ENCODE assay signal across 1 cellular context in the genomic region with DNA sequence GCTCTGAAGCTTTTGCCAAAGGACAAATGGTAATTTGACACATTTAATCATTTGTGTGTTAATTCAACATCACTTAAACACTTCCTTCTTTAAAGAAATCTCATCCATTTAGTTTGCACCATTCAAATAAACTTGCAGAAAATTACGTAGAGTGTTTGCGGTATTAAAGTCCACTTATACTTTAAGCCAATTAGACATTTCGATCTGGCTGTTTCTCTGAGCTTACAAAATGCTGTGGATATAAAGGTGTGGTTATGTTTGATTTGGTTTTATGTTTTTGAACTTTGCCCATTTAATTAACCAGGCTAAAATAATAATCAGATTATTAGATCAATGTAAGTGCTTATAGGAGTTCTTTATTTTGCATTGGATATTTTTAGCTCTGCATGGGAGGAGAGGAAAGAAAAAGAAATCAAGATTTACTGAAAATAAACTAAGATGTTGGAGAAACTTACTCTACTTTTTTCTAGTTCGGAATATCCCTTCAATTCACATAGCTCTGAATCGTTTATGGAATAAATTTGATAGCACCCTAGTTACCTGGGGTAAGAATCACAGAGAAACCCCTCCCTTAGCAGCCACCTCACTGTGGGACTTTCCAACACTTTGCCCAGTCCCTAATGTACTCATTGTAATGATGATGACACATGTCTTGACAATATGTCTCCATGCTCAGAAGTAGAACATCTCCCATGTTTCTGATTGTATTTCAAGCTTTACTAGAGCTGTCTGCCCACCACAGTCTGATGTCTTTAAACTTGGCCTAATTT.
TF ChIP-seq lines count a peak whose summit lies in the region.

No MANE protein-coding gene starts in this region.

TF ChIP-seq in GM12878, 131 proteins besides CTCF, POLR2A, EP300 and RAD21 (continued from another document):
- TF ChIP-seq PKNOX1 (IDR thresholded peaks at IDR 0.05) (no peak), ZNF217 (IDR thresholded peaks at IDR 0.05) (no peak), CHD1 (IDR thresholded peaks at IDR 0.05; ENCODE audit: low read depth, low read length) (no peak), CBFB (IDR thresholded peaks at IDR 0.05; ENCODE audit: low read depth) (no peak), POLR2AphosphoS2 (IDR thresholded peaks at IDR 0.05; ENCODE audit: low read depth, low read length) (no peak), SPI1 (IDR thresholded peaks at IDR 0.05; ENCODE audit: borderline replicate concordance, insufficient read depth, low read depth, low read length) (no peak), FOXK2 (IDR thresholded peaks at IDR 0.05) (no peak), BRCA1 (IDR thresholded peaks at IDR 0.05; ENCODE audit: low read depth, low read length) (no peak), CEBPB (IDR thresholded peaks at IDR 0.05; ENCODE audit: borderline replicate concordance in 1 of 2, low read depth in 2 of 2, low read length in 2 of 2) (no peak)
TF ChIP-seq in GM12878: peak in this region for 0.
